Comparison of ENCODE assay signal across 16 cellular contexts in the genomic region with DNA sequence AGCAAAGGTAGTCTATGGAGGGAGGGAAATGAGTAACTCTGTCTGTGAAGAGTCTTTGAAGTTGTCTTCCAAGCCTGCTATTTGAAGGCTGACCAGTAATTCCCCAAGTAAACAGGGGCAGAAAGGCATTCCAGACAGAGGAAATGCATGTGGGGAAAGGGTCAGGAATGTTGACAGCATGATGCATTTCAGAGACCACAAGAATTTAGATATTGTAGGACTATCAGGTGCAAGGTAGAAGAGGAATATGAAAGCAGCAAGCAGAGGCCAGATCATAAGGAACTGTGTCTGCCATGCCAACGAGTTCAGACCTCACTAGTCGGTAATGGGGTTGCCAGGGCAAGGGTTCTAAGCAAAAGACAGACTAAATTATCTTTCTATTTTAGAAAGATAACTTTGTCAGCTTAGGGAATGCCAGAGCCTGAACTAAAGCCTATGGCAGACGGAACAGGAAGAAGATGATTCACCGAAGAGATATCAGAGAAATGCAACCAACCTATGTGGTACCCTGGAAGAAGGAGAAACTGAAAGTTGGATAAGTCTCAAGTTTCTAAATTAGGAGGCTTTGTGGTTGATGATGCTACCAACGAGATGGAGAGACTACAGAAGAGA.
DNase-seq lines count a peak whose midpoint lies in the region; FAIRE-seq and TF ChIP-seq lines count a peak whose summit lies in the region.
"Had no signal": no experiment of that assay in that cellular context is flagged by ENCODE, and none has a peak within 500 bp of the region (broad histone marks: within the 10 kb centered on the region; RNA-seq: fewer than 3 reads in every experiment).

No MANE protein-coding gene starts in this region.

- FAIRE-seq in frontal cortex (lab: Jason Lieb, UNC): no peak

- no TSS peak for BruUV-seq in MCF 10A (replicated peaks; lab: Mats Ljungman, UMichigan)

- DNase-seq in MCF 10A (ENCODE audit: unreplicated experiment): peak; percentile 28
- no peak for DNase-seq in breast epithelium (ENCODE audit: low spot score in 2 of 2)
- DNase-seq in SJSA1 (ENCODE audit: low read depth in 1 of 2, low spot score in 2 of 2): peak; percentile 49 to 85
- DNase-seq in fibroblast of the aortic adventitia (ENCODE audit: low read depth): peak; percentile 1
- peak; percentile 24 for DNase-seq in smooth muscle cell of the brain vasculature (ENCODE audit: low read depth, low spot score)
- DNase-seq in coronary artery (ENCODE audit: low spot score): no peak
- no peak for DNase-seq in frontal cortex (ENCODE audit: low spot score in 2 of 2)
- DNase-seq in CD4-positive, alpha-beta memory T cell: no peak
- DNase-seq: activated CD4-positive, alpha-beta T cell treated with anti-CD3 and anti-CD28 coated beads, Interleukin-2, amount 10 ng/mL, durations not matched to agents 7 days and 5 days; hypothalamus; NCI-H2029 treated with DMSO at 0.1 percent for 48 hours; occipital lobe; stimulated activated CD4-positive, alpha-beta T cell treated with anti-CD3 and anti-CD28 coated beads, Interleukin-2, amount 100 ng/mL, for 24 hours had no signal

- CTCF ChIA-PET in MCF 10A (lab: Yijun Ruan, JAX): no interaction called here
- CTCF ChIA-PET in CD4-positive, alpha-beta memory T cell (lab: Charles Lee; ENCODE audit: partially characterized antibody): no interaction called here

- H3K4me3 ChIP-seq in breast epithelium (no peak overlapping the region), SJSA1 (no peak overlapping the region), fibroblast of the aortic adventitia (ENCODE audit: low read depth, low read length) (no peak overlapping the region), coronary artery (no peak overlapping the region)
- H3K4me3 ChIP-seq in CD4-positive, alpha-beta memory T cell (ENCODE audit: low read length in 2 of 2): no peak overlapping the region

- peaks cover 29% of the 10 kb centered on the region for H3K27me3 Mint-ChIP-seq in MCF 10A (ENCODE audit: insufficient read depth, unreplicated experiment)
- peaks cover 3 to 5% of the 10 kb centered on the region in 2 donors for H3K27me3 Mint-ChIP-seq in CD4-positive, alpha-beta memory T cell

- peaks cover 8% of the 10 kb centered on the region for H3K4me1 Mint-ChIP-seq in MCF 10A (ENCODE audit: insufficient read depth, unreplicated experiment)
- H3K4me1 Mint-ChIP-seq in CD4-positive, alpha-beta memory T cell: peaks cover 0 to 4% (median under 1%) of the 10 kb centered on the region in 4 donors
- H3K4me1 Mint-ChIP-seq: stimulated activated effector memory CD8-positive, alpha-beta T cell treated with anti-CD3 and anti-CD28 coated beads, Interleukin-12 subunit alpha, Interleukin-12 subunit beta, amount 100 ng/mL, for 72 hours had no signal

- intact Hi-C loops in MCF 10A (cut with micrococcal nuclease): no loop called here
- intact Hi-C loops in breast epithelium (cut with DNase I; ENCODE audit: low total_unique reads): no loop called here
- intact Hi-C loops in CD4-positive, alpha-beta memory T cell (cut with micrococcal nuclease): no loop called here

- no peak for TF ChIP-seq CTCF in MCF 10A (IDR thresholded peaks at IDR 0.05; ENCODE audit: unreplicated experiment)
- no peak for TF ChIP-seq CTCF in breast epithelium (IDR thresholded peaks at IDR 0.05)
- TF ChIP-seq CTCF in fibroblast of the aortic adventitia (IDR thresholded peaks at IDR 0.05; ENCODE audit: insufficient read depth, low read length): no peak
- no peak for TF ChIP-seq CTCF in coronary artery (IDR thresholded peaks at IDR 0.05)

- no peaks in the 10 kb centered on the region for H3K9me3 Mint-ChIP-seq in MCF 10A (ENCODE audit: unreplicated experiment)
- H3K9me3 Mint-ChIP-seq in CD4-positive, alpha-beta memory T cell: peaks cover 0 to under 1% (median 0%) of the 10 kb centered on the region in 8 donors
- H3K9me3 Mint-ChIP-seq: activated CD4-positive, alpha-beta T cell treated with anti-CD3 and anti-CD28 coated beads, Interleukin-2, amount 10 ng/mL, durations not matched to agents 7 days and 5 days; activated T-helper 2 cell treated with anti-CD3 and anti-CD28 coated beads, Interferon-gamma antibody, Interleukin-2, Interleukin-4, amounts not matched to agents 10 μg/mL and 5 μg/mL and 100 μg/mL, durations not matched to agents 14 hours and 24 hours and 36 hours; stimulated activated effector memory CD8-positive, alpha-beta T cell treated with anti-CD3 and anti-CD28 coated beads, Interleukin-12 subunit alpha, Interleukin-12 subunit beta, amount 100 ng/mL, for 72 hours had no signal

- H3K9me3 ChIP-seq in breast epithelium: no peaks in the 10 kb centered on the region
- no peaks in the 10 kb centered on the region; the same call in 1 of the 2 replicates for H3K9me3 ChIP-seq in SJSA1 (replicated peaks)
- H3K9me3 ChIP-seq in CD4-positive, alpha-beta memory T cell (ENCODE audit: control insufficient read depth in 1 of 2, low read length in 2 of 2): no peaks in the 10 kb centered on the region

- no peak overlapping the region for H3K27ac Mint-ChIP-seq in MCF 10A (ENCODE audit: low read depth, unreplicated experiment)
- no peak overlapping the region for H3K27ac Mint-ChIP-seq in CD4-positive, alpha-beta memory T cell
- H3K27ac Mint-ChIP-seq: activated CD4-positive, alpha-beta T cell treated with anti-CD3 and anti-CD28 coated beads, Interleukin-2, amount 10 ng/mL, durations not matched to agents 7 days and 5 days; activated T-helper 2 cell treated with anti-CD3 and anti-CD28 coated beads, Interferon-gamma antibody, Interleukin-2, Interleukin-4, amounts not matched to agents 10 μg/mL and 5 μg/mL and 100 μg/mL, durations not matched to agents 14 hours and 24 hours and 36 hours; stimulated activated effector memory CD8-positive, alpha-beta T cell treated with anti-CD3 and anti-CD28 coated beads, Interleukin-12 subunit alpha, Interleukin-12 subunit beta, amount 100 ng/mL, for 72 hours had no signal

- H3K27me3 ChIP-seq in breast epithelium (no peaks in the 10 kb centered on the region), SJSA1 (replicated peaks) (no peaks in the 10 kb centered on the region)
- no peaks in the 10 kb centered on the region for H3K27me3 ChIP-seq in CD4-positive, alpha-beta memory T cell (ENCODE audit: insufficient read depth, low read length)

- peaks cover 0 to 5% of the 10 kb centered on the region in 2 donors for H3K4me1 ChIP-seq in breast epithelium
- peaks cover 22% of the 10 kb centered on the region for H3K4me1 ChIP-seq in SJSA1 (replicated peaks)
- no peaks in the 10 kb centered on the region for H3K4me1 ChIP-seq in CD4-positive, alpha-beta memory T cell (ENCODE audit: insufficient read depth, low read length)

- H3K27ac ChIP-seq in breast epithelium: no peak overlapping the region
- peak overlapping the region; percentile 59 for H3K27ac ChIP-seq in SJSA1
- H3K27ac ChIP-seq in coronary artery: no peak overlapping the region
- no peak overlapping the region for H3K27ac ChIP-seq in CD4-positive, alpha-beta memory T cell (ENCODE audit: low read depth, low read length)
- H3K27ac ChIP-seq: KMS-11 had no signal

- H3K36me3 Mint-ChIP-seq in MCF 10A (ENCODE audit: insufficient read depth, unreplicated experiment): no peaks in the 10 kb centered on the region
- no peaks in the 10 kb centered on the region for H3K36me3 Mint-ChIP-seq in CD4-positive, alpha-beta memory T cell
- H3K36me3 Mint-ChIP-seq: stimulated activated effector memory CD8-positive, alpha-beta T cell treated with anti-CD3 and anti-CD28 coated beads, Interleukin-12 subunit alpha, Interleukin-12 subunit beta, amount 100 ng/mL, for 72 hours had no signal

- POLR2A ChIA-PET in MCF 10A (lab: Yijun Ruan, JAX): no interaction called here
- POLR2A ChIA-PET in CD4-positive, alpha-beta memory T cell (lab: Charles Lee; ENCODE audit: partially characterized antibody): no interaction called here

- H3K4me3 Mint-ChIP-seq in MCF 10A (ENCODE audit: unreplicated experiment): no peak overlapping the region
- H3K4me3 Mint-ChIP-seq in CD4-positive, alpha-beta memory T cell: peak overlapping the region in 1 of 8 donors; percentile 14
- H3K4me3 Mint-ChIP-seq: activated CD4-positive, alpha-beta T cell treated with anti-CD3 and anti-CD28 coated beads, Interleukin-2, amount 10 ng/mL, durations not matched to agents 7 days and 5 days; stimulated activated effector memory CD8-positive, alpha-beta T cell treated with anti-CD3 and anti-CD28 coated beads, Interleukin-12 subunit alpha, Interleukin-12 subunit beta, amount 100 ng/mL, for 72 hours had no signal

- H3K36me3 ChIP-seq in breast epithelium (no peaks in the 10 kb centered on the region), SJSA1 (no peaks in the 10 kb centered on the region)
- no peaks in the 10 kb centered on the region for H3K36me3 ChIP-seq in CD4-positive, alpha-beta memory T cell (ENCODE audit: insufficient read depth, low read length)

- TF ChIP-seq POLR2A in breast epithelium (IDR thresholded peaks at IDR 0.05): no peak

Comparison
In these comparisons a context has a peak if more than half of its experiments do, and no peak if none do; other contexts are left out.
1. DNase-seq: peak in MCF 10A (single experiment), SJSA1 (2 of 2), fibroblast of the aortic adventitia (single experiment) and smooth muscle cell of the brain vasculature (single experiment); none in breast epithelium (0 of 2), coronary artery (single experiment), frontal cortex (0 of 2) and CD4-positive, alpha-beta memory T cell (0 of 5).